In genomic region chr7:68622500-68622899, GRCh38 we compare ENCODE assay signal across 19 cellular contexts.
DNase-seq lines count a peak whose midpoint lies in the region; ATAC-seq and TF ChIP-seq lines count a peak whose summit lies in the region.
"Had no signal": no experiment of that assay in that cellular context is flagged by ENCODE, and none has a peak within 500 bp of the region (broad histone marks: within the 10 kb centered on the region; RNA-seq: fewer than 3 reads in every experiment).

No MANE protein-coding gene starts in this region.

- H3K36me3 ChIP-seq in endodermal cell (ENCODE audit: control insufficient read depth, insufficient read depth, low read length) = no peaks in the 10 kb centered on the region
- H3K36me3 ChIP-seq: BLaER1 treated with 17β-estradiol and CSF1 and Interleukin-3, amounts not matched to agents 10 nM and 100 nM; Peyer's patch had no signal

- H3K9me3 ChIP-seq in endodermal cell (ENCODE audit: control insufficient read depth, low read length) = peaks cover 11% of the 10 kb centered on the region
- H3K9me3 ChIP-seq: Peyer's patch had no signal

- H3K4me1 Mint-ChIP-seq in endodermal cell = peaks cover 24% of the 10 kb centered on the region

- peak; percentile 51; the same call in 1 of the 3 replicates for ATAC-seq in SK-N-SH treated with all-trans-retinoic acid at 6 μM for 48 hours
- no peak for ATAC-seq in HG03139 (IDR thresholded peaks at IDR 0.05; ENCODE audit: unreplicated experiment)
- ATAC-seq in left colon = no peak
- ATAC-seq: CD8-positive, alpha-beta T cell; HCT116; K562 had no signal

- no peaks in the 10 kb centered on the region for H3K27me3 ChIP-seq in endodermal cell (ENCODE audit: control insufficient read depth, insufficient read depth, low read length, poor library complexity, severe bottlenecking)
- H3K27me3 ChIP-seq: BLaER1 treated with 17β-estradiol and CSF1 and Interleukin-3, amounts not matched to agents 10 nM and 100 nM; Peyer's patch had no signal

- H3K27me3 Mint-ChIP-seq in endodermal cell (ENCODE audit: insufficient read depth) = no peaks in the 10 kb centered on the region

- H3K9me3 Mint-ChIP-seq in endodermal cell = peaks cover 4% of the 10 kb centered on the region

- H3K36me3 Mint-ChIP-seq in endodermal cell (ENCODE audit: low read depth) = peaks cover 2% of the 10 kb centered on the region
- H3K36me3 Mint-ChIP-seq: CD8-positive, alpha-beta T cell had no signal

- H3K9ac ChIP-seq in endodermal cell (ENCODE audit: extremely low read depth, low read length, poor library complexity, severe bottlenecking) = no peak overlapping the region
- H3K9ac ChIP-seq: BLaER1 treated with 17β-estradiol and CSF1 and Interleukin-3, amounts not matched to agents 10 nM and 100 nM; GM23248 had no signal

- DNase-seq in DMS153 treated with DMSO at 0.1 percent for 48 hours (lab: John Stamatoyannopoulos, UW; ENCODE audit: unreplicated experiment) = peak; percentile 71
- peak; percentile 90 for DNase-seq in NCI-H1930 (lab: John Stamatoyannopoulos, UW)
- peak; percentile 20 for DNase-seq in NCI-H69 (lab: John Stamatoyannopoulos, UW)
- no peak for DNase-seq in left colon
- no peak for DNase-seq in endodermal cell
- DNase-seq: Calu3; CD8-positive, alpha-beta T cell; DMS79; GM23248; NCI-H1105 treated with DMSO at 0.1 percent for 48 hours; NCI-H2081 treated with DMSO at 0.1 percent for 48 hours; NCI-H510A; NK-92 treated with Interleukin-12 subunit alpha and Interleukin-12 subunit beta, amount 100 ng/mL, for 24 hours; Peyer's patch had no signal

- 92 to 100% methylated on average over 1 to 3 of the region's 3 CpGs for WGBS in endodermal cell (ENCODE audit: insufficient coverage in 1 of 2, insufficient read length in 1 of 2), 2 experiments

- no peak for TF ChIP-seq CTCF in endodermal cell (conservative IDR thresholded peaks at IDR 0.05)

- peaks cover 6% of the 10 kb centered on the region for H3K4me1 ChIP-seq in endodermal cell (ENCODE audit: control insufficient read depth, insufficient read depth, low read length)
- H3K4me1 ChIP-seq: BLaER1 treated with 17β-estradiol and CSF1 and Interleukin-3, amounts not matched to agents 10 nM and 100 nM; Peyer's patch had no signal

- no peak overlapping the region for H3K27ac ChIP-seq in endodermal cell (ENCODE audit: low read depth, low read length)
- H3K27ac ChIP-seq: BLaER1 treated with 17β-estradiol and CSF1 and Interleukin-3, amounts not matched to agents 10 nM and 100 nM; GM23248; Peyer's patch had no signal

- no peak overlapping the region for H3K4me3 Mint-ChIP-seq in endodermal cell
- H3K4me3 Mint-ChIP-seq: CD8-positive, alpha-beta T cell had no signal

- no peak overlapping the region for H3K4me3 ChIP-seq in endodermal cell (ENCODE audit: low read length)
- H3K4me3 ChIP-seq: BLaER1 treated with 17β-estradiol and CSF1 and Interleukin-3, amounts not matched to agents 10 nM and 100 nM; GM23248; K562; Peyer's patch had no signal

- intact Hi-C loops in left colon (cut with DNase I, micrococcal nuclease) = no loop called here

- H3K27ac Mint-ChIP-seq in endodermal cell = no peak overlapping the region
- H3K27ac Mint-ChIP-seq: CD8-positive, alpha-beta T cell had no signal

TF ChIP-seq in SK-N-SH treated with all-trans-retinoic acid at 6 μM for 48 hours, 23 proteins besides CTCF, POLR2A, EP300 and RAD21:
- TF ChIP-seq ZNF565 (CRISPR knock-in tag; conservative IDR thresholded peaks at IDR 0.05; ENCODE audit: low read depth) = no peak
- peak; percentile 51; the same call in 1 of the 2 replicates for TF ChIP-seq TCF4 (CRISPR knock-in tag; IDR thresholded peaks at IDR 0.05; ENCODE audit: borderline replicate concordance)

Comparison
In these comparisons a context has a peak if more than half of its experiments do, and no peak if none do; other contexts are left out.
1. DNase-seq: peak in DMS153 treated with DMSO at 0.1 percent for 48 hours (single experiment), NCI-H1930 (2 of 2) and NCI-H69 (single experiment); none in left colon (0 of 2) and endodermal cell (single experiment).